In the genomic region with DNA sequence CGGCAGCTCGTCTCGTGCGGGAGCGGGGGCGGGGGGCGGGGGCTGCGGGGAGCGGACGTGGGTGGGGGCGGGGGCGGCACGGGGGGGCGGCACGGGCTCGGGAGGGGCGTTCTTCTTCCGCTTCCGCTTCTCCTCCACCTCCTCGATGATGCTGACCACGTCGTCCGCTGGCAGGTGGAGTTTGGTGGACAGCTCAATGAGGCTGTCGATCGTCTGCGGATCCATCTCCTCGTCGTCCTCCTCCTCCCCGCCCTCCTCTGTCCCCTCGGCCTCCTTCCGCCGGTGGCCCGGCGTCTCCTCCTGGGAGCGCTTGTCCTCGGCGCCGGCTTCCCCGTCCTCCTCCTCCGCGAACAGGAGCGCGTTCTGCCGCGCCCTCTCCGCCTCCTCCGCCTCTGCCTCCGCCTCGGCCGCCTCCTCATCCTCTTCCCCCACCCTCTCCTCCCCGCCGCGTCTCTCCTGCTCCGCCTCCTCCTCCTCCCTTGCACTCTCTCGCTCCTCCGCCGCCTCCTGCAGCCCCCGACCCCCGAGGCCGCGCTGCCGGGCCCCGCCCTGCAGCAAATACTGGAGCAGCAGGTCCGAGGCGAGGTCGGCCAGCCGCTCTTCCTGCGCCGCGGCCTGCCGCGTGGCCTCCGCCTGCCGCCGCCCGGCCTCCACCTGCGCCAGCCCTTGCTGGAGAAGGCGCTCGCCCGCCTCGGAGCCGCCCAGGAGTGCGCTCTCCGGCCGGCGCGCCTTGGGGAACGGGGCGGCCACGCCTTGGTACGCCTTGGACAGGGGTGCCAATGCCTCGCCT, we compare ENCODE assay signal across 1 cellular context.
A peak's percentile ranks its signal among the peaks of the same experiment; 100 is the strongest.
TF ChIP-seq lines count a peak whose summit lies in the region.

No MANE protein-coding gene starts in this region.

TF ChIP-seq in K562, 482 proteins besides CTCF, POLR2A, EP300 and RAD21 (continued from another document and continues in another):
- TF ChIP-seq, protein P1, sequence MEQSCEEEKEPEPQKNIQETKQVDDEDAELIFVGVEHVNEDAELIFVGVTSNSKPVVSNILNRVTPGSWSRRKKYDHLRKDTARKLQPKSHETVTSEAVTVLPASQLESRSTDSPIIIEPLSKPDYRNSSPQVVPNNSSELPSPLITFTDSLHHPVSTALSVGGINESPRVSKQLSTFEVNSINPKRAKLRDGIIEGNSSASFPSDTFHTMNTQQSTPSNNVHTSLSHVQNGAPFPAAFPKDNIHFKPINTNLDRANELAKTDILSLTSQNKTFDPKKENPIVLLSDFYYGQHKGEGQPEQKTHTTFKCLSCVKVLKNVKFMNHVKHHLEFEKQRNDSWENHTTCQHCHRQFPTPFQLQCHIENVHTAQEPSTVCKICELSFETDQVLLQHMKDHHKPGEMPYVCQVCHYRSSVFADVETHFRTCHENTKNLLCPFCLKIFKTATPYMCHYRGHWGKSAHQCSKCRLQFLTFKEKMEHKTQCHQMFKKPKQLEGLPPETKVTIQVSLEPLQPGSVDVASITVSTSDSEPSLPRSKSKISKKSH (CRISPR knock-in tag; IDR thresholded peaks at IDR 0.05) = no peak
- TF ChIP-seq E2F3 (CRISPR knock-in tag; IDR thresholded peaks at IDR 0.05) (no peak), RBM17 (IDR thresholded peaks at IDR 0.05; ENCODE audit: borderline replicate concordance, low read depth, low read length) (no peak), PPARD (CRISPR knock-in tag; IDR thresholded peaks at IDR 0.05) (no peak), CC2D1A (IDR thresholded peaks at IDR 0.05) (no peak), POLR2H (tag; IDR thresholded peaks at IDR 0.05; ENCODE audit: low read depth) (no peak), ZNF75A (CRISPR knock-in tag; IDR thresholded peaks at IDR 0.05) (no peak), ZNF253 (CRISPR knock-in tag; conservative IDR thresholded peaks at IDR 0.05) (no peak), GTF2F1 (IDR thresholded peaks at IDR 0.05; ENCODE audit: low read depth, low read length) (no peak), EZH2 (IDR thresholded peaks at IDR 0.05; ENCODE audit: borderline replicate concordance, low read depth, low read length) (no peak), THRAP3 (IDR thresholded peaks at IDR 0.05; ENCODE audit: borderline replicate concordance) (no peak), ZNF316 (IDR thresholded peaks at IDR 0.05) (no peak), FOXK1 (CRISPR knock-in tag; IDR thresholded peaks at IDR 0.05; ENCODE audit: borderline replicate concordance) (no peak), ZC3H11A (IDR thresholded peaks at IDR 0.05; ENCODE audit: low read depth, low read length) (no peak), SIN3B (IDR thresholded peaks at IDR 0.05; ENCODE audit: low read depth) (no peak), COPS2 (conservative IDR thresholded peaks at IDR 0.05) (no peak), MYNN (IDR thresholded peaks at IDR 0.05) (no peak), MYNN (CRISPR knock-in tag; IDR thresholded peaks at IDR 0.05) (no peak), ZNF324 (CRISPR knock-in tag; IDR thresholded peaks at IDR 0.05) (no peak), SNRNP70 (optimal IDR thresholded peaks at IDR 0.05; ENCODE audit: low read depth, low read length) (no peak), GTF2E2 (tag; IDR thresholded peaks at IDR 0.05) (no peak), TEAD1 (CRISPR knock-in tag; IDR thresholded peaks at IDR 0.05) (no peak), CBFB (CRISPR knock-in tag; IDR thresholded peaks at IDR 0.05) (no peak), MEF2D (tag; conservative IDR thresholded peaks at IDR 0.05; ENCODE audit: low read depth) (no peak), CBX2 (IDR thresholded peaks at IDR 0.05; ENCODE audit: insufficient read depth, low read length, poor library complexity, severe bottlenecking) (no peak), MAFG (tag; conservative IDR thresholded peaks at IDR 0.05) (no peak), DPF2 (IDR thresholded peaks at IDR 0.05) (no peak), POLR2G (IDR thresholded peaks at IDR 0.05; ENCODE audit: low read depth, low read length) (peak; percentile 74), ZC3H8 (IDR thresholded peaks at IDR 0.05) (no peak), MBD2 (IDR thresholded peaks at IDR 0.05; ENCODE audit: borderline replicate concordance, low read depth) (no peak), SUPT5H (IDR thresholded peaks at IDR 0.05) (peak; percentile 52; the same call in 1 of the 2 replicates), HCFC1 (IDR thresholded peaks at IDR 0.05; ENCODE audit: low read depth, low read length) (no peak), NONO (IDR thresholded peaks at IDR 0.05; ENCODE audit: low read depth in 2 of 2, low read length in 1 of 2) (no peak), ZNF263 (CRISPR knock-in tag; IDR thresholded peaks at IDR 0.05; ENCODE audit: borderline replicate concordance) (peak; percentile 94), ESRRA (IDR thresholded peaks at IDR 0.05; ENCODE audit: borderline replicate concordance, low read depth) (no peak), JUN (IDR thresholded peaks at IDR 0.05; ENCODE audit: borderline replicate concordance, low read depth, low read length) (no peak), JUN (CRISPR knock-in tag; IDR thresholded peaks at IDR 0.05; ENCODE audit: borderline replicate concordance) (no peak)
- TF ChIP-seq, protein P2, sequence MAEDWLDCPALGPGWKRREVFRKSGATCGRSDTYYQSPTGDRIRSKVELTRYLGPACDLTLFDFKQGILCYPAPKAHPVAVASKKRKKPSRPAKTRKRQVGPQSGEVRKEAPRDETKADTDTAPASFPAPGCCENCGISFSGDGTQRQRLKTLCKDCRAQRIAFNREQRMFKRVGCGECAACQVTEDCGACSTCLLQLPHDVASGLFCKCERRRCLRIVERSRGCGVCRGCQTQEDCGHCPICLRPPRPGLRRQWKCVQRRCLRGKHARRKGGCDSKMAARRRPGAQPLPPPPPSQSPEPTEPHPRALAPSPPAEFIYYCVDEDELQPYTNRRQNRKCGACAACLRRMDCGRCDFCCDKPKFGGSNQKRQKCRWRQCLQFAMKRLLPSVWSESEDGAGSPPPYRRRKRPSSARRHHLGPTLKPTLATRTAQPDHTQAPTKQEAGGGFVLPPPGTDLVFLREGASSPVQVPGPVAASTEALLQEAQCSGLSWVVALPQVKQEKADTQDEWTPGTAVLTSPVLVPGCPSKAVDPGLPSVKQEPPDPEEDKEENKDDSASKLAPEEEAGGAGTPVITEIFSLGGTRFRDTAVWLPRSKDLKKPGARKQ (CRISPR knock-in tag; IDR thresholded peaks at IDR 0.05) = no peak
- TF ChIP-seq, protein P3, sequence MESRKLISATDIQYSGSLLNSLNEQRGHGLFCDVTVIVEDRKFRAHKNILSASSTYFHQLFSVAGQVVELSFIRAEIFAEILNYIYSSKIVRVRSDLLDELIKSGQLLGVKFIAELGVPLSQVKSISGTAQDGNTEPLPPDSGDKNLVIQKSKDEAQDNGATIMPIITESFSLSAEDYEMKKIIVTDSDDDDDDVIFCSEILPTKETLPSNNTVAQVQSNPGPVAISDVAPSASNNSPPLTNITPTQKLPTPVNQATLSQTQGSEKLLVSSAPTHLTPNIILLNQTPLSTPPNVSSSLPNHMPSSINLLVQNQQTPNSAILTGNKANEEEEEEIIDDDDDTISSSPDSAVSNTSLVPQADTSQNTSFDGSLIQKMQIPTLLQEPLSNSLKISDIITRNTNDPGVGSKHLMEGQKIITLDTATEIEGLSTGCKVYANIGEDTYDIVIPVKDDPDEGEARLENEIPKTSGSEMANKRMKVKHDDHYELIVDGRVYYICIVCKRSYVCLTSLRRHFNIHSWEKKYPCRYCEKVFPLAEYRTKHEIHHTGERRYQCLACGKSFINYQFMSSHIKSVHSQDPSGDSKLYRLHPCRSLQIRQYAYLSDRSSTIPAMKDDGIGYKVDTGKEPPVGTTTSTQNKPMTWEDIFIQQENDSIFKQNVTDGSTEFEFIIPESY (CRISPR knock-in tag; IDR thresholded peaks at IDR 0.05) = no peak
- TF ChIP-seq, protein P4, sequence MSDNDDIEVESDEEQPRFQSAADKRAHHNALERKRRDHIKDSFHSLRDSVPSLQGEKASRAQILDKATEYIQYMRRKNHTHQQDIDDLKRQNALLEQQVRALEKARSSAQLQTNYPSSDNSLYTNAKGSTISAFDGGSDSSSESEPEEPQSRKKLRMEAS (CRISPR knock-in tag; IDR thresholded peaks at IDR 0.05) = peak; percentile 62
- TF ChIP-seq, protein P5, sequence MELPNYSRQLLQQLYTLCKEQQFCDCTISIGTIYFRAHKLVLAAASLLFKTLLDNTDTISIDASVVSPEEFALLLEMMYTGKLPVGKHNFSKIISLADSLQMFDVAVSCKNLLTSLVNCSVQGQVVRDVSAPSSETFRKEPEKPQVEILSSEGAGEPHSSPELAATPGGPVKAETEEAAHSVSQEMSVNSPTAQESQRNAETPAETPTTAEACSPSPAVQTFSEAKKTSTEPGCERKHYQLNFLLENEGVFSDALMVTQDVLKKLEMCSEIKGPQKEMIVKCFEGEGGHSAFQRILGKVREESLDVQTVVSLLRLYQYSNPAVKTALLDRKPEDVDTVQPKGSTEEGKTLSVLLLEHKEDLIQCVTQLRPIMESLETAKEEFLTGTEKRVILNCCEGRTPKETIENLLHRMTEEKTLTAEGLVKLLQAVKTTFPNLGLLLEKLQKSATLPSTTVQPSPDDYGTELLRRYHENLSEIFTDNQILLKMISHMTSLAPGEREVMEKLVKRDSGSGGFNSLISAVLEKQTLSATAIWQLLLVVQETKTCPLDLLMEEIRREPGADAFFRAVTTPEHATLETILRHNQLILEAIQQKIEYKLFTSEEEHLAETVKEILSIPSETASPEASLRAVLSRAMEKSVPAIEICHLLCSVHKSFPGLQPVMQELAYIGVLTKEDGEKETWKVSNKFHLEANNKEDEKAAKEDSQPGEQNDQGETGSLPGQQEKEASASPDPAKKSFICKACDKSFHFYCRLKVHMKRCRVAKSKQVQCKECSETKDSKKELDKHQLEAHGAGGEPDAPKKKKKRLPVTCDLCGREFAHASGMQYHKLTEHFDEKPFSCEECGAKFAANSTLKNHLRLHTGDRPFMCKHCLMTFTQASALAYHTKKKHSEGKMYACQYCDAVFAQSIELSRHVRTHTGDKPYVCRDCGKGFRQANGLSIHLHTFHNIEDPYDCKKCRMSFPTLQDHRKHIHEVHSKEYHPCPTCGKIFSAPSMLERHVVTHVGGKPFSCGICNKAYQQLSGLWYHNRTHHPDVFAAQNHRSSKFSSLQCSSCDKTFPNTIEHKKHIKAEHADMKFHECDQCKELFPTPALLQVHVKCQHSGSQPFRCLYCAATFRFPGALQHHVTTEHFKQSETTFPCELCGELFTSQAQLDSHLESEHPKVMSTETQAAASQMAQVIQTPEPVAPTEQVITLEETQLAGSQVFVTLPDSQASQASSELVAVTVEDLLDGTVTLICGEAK (IDR thresholded peaks at IDR 0.05) = peak; percentile 38; the same call in 1 of the 2 replicates
- TF ChIP-seq, protein P5 (CRISPR knock-in tag; IDR thresholded peaks at IDR 0.05) = no peak
- TF ChIP-seq, protein P6, sequence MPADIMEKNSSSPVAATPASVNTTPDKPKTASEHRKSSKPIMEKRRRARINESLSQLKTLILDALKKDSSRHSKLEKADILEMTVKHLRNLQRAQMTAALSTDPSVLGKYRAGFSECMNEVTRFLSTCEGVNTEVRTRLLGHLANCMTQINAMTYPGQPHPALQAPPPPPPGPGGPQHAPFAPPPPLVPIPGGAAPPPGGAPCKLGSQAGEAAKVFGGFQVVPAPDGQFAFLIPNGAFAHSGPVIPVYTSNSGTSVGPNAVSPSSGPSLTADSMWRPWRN (IDR thresholded peaks at IDR 0.05; ENCODE audit: low read depth) = no peak
- TF ChIP-seq, protein P7, sequence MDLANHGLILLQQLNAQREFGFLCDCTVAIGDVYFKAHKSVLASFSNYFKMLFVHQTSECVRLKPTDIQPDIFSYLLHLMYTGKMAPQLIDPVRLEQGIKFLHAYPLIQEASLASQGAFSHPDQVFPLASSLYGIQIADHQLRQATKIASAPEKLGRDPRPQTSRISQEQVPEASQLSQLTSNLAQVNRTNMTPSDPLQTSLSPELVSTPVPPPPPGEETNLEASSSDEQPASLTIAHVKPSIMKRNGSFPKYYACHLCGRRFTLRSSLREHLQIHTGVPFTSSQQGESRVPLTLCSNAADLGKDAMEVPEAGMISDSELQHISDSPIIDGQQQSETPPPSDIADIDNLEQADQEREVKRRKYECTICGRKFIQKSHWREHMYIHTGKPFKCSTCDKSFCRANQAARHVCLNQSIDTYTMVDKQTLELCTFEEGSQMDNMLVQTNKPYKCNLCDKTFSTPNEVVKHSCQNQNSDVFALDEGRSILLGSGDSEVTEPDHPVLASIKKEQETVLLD (IDR thresholded peaks at IDR 0.05) = peak; percentile 45; the same call in 1 of the 2 replicates
- TF ChIP-seq, protein P8, sequence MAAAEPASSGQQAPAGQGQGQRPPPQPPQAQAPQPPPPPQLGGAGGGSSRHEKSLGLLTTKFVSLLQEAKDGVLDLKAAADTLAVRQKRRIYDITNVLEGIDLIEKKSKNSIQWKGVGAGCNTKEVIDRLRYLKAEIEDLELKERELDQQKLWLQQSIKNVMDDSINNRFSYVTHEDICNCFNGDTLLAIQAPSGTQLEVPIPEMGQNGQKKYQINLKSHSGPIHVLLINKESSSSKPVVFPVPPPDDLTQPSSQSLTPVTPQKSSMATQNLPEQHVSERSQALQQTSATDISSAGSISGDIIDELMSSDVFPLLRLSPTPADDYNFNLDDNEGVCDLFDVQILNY (CRISPR knock-in tag; IDR thresholded peaks at IDR 0.05) = no peak
- TF ChIP-seq, protein P9, sequence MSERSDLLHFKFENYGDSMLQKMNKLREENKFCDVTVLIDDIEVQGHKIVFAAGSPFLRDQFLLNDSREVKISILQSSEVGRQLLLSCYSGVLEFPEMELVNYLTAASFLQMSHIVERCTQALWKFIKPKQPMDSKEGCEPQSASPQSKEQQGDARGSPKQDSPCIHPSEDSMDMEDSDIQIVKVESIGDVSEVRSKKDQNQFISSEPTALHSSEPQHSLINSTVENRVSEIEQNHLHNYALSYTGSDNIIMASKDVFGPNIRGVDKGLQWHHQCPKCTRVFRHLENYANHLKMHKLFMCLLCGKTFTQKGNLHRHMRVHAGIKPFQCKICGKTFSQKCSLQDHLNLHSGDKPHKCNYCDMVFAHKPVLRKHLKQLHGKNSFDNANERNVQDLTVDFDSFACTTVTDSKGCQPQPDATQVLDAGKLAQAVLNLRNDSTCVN (CRISPR knock-in tag; IDR thresholded peaks at IDR 0.05) = no peak
